8 cellular contexts compared by ENCODE assay signal in genomic region chr7:143416565-143417149, GRCh38. TPM values are rescaled to one million over a fixed set of nuclear protein-coding genes. Genes with fewer than 3 reads are reported as not detected.
DNase-seq lines count a peak whose midpoint lies in the region; TF ChIP-seq lines count a peak whose summit lies in the region.

No MANE protein-coding gene starts in this region.

- H3K9me3 ChIP-seq in BE2C (no peaks in the 10 kb centered on the region), Loucy (ENCODE audit: insufficient read depth, low read depth, low read length) (no peaks in the 10 kb centered on the region), SU-DHL-6 (ENCODE audit: insufficient read depth, low read length) (no peaks in the 10 kb centered on the region)

- no peak overlapping the region for H3K9ac ChIP-seq in Loucy (ENCODE audit: low read depth, low read length, poor library complexity, severe bottlenecking)
- H3K9ac ChIP-seq in SU-DHL-6 (ENCODE audit: low read length): no peak overlapping the region

- no peaks in the 10 kb centered on the region for H3K79me2 ChIP-seq in Loucy (ENCODE audit: insufficient read depth, low read length)
- no peaks in the 10 kb centered on the region for H3K79me2 ChIP-seq in SU-DHL-6 (ENCODE audit: insufficient read depth, low read length)

- in situ Hi-C loops in GM13977 (cut with MboI; ENCODE audit: low pct_unique_long_range_greater_than_20kb, low sequenced_read_pairs, unreplicated experiment): loop anchor here (25.0 kb wide), 1 partner anchor 179 kb away; no protein-coding TSS in a partner anchor

- H3F3A ChIP-seq in Loucy (ENCODE audit: low read depth) (no peaks in the 10 kb centered on the region), SU-DHL-6 (ENCODE audit: insufficient read depth) (no peaks in the 10 kb centered on the region)

- TF ChIP-seq CTCF in BE2C (IDR thresholded peaks at IDR 0.05; ENCODE audit: low read depth, low read length): peak; percentile 79
- peak; percentile 63 for TF ChIP-seq CTCF in GM13977 (IDR thresholded peaks at IDR 0.05; ENCODE audit: extremely low read depth, insufficient read depth, missing control alignments)
- TF ChIP-seq CTCF in Loucy (conservative IDR thresholded peaks at IDR 0.05; ENCODE audit: low read length): peak; percentile 92
- TF ChIP-seq CTCF in SU-DHL-6 (IDR thresholded peaks at IDR 0.05; ENCODE audit: insufficient read depth, low read length, poor library complexity, severe bottlenecking): peak; percentile 69
- TF ChIP-seq CTCF in fibroblast of villous mesenchyme (IDR thresholded peaks at IDR 0.05; ENCODE audit: insufficient read depth, low read depth, low read length): peak; percentile 74
- TF ChIP-seq CTCF in retinal pigment epithelial cell (conservative IDR thresholded peaks at IDR 0.05; ENCODE audit: low read depth, low read length): peak; percentile 77

- no peak for DNase-seq in BE2C
- peak; percentile 80 for DNase-seq in GM13977 (ENCODE audit: low spot score)
- peak; percentile 71 for DNase-seq in fibroblast of villous mesenchyme (ENCODE audit: low read depth)
- no peak for DNase-seq in retinal pigment epithelial cell (ENCODE audit: low read depth)
- DNase-seq in stimulated activated CD4-positive, alpha-beta T cell treated with anti-CD3 and anti-CD28 coated beads, Interleukin-1b, Interleukin-23, amount 100 ng/mL, for 48 hours: no peak
- DNase-seq in GOT3 (lab: John Stamatoyannopoulos, UW): no peak

- no peak overlapping the region for H3K27ac ChIP-seq in SU-DHL-6 (ENCODE audit: low read depth, low read length)

- H3K36me3 ChIP-seq in BE2C (no peaks in the 10 kb centered on the region), Loucy (ENCODE audit: insufficient read depth, low read length) (no peaks in the 10 kb centered on the region), SU-DHL-6 (ENCODE audit: low read length) (no peaks in the 10 kb centered on the region)

- H3K4me1 ChIP-seq in BE2C (no peaks in the 10 kb centered on the region), Loucy (ENCODE audit: insufficient read depth, low read length, poor library complexity, severe bottlenecking) (peaks cover 7% of the 10 kb centered on the region)

- no peaks in the 10 kb centered on the region for H4K20me1 ChIP-seq in Loucy (ENCODE audit: insufficient read depth, low read length, poor library complexity, severe bottlenecking)
- H4K20me1 ChIP-seq in SU-DHL-6 (ENCODE audit: low read depth, low read length): no peaks in the 10 kb centered on the region

- H2AFZ ChIP-seq in Loucy (ENCODE audit: low read length) (no peak overlapping the region), SU-DHL-6 (ENCODE audit: low read depth, low read length, severe bottlenecking) (no peak overlapping the region)

- no peaks in the 10 kb centered on the region for H3K9me2 ChIP-seq in Loucy (replicated peaks; ENCODE audit: low read depth, low read length)
- no peaks in the 10 kb centered on the region for H3K9me2 ChIP-seq in SU-DHL-6 (replicated peaks; ENCODE audit: insufficient read depth, low read length)

- no peak overlapping the region for H3K4me3 ChIP-seq in BE2C (ENCODE audit: low read depth, low read length)
- H3K4me3 ChIP-seq in Loucy (ENCODE audit: low read length, poor library complexity, severe bottlenecking): no peak overlapping the region
- no peak overlapping the region for H3K4me3 ChIP-seq in SU-DHL-6 (ENCODE audit: insufficient read depth, low read length, poor library complexity, severe bottlenecking)
- no peak overlapping the region for H3K4me3 ChIP-seq in fibroblast of villous mesenchyme (ENCODE audit: low read depth, low read length)
- H3K4me3 ChIP-seq in retinal pigment epithelial cell (ENCODE audit: low read length): no peak overlapping the region

- H3K27me3 ChIP-seq in BE2C: peaks cover 17% of the 10 kb centered on the region
- H3K27me3 ChIP-seq in Loucy (ENCODE audit: insufficient read depth, low read length, poor library complexity, severe bottlenecking): no peaks in the 10 kb centered on the region
- H3K27me3 ChIP-seq in SU-DHL-6 (ENCODE audit: low read length): no peaks in the 10 kb centered on the region

- H3K4me2 ChIP-seq in Loucy (ENCODE audit: low read depth, low read length, poor library complexity, severe bottlenecking) (no peak overlapping the region), SU-DHL-6 (ENCODE audit: low read depth, low read length, poor library complexity, severe bottlenecking) (no peak overlapping the region)

RNA-seq across cellular contexts. Expression of gene EPHA1, which starts 8.0 kb away (rescaled TPM):
- polyA plus RNA-seq in BE2C (2012; ENCODE audit: insufficient read depth, insufficient read length, low read depth): 3.2 TPM
- total RNA-seq in fibroblast of villous mesenchyme: 0.32 TPM in 1 of 2 replicates, not detected in the other

RNA-seq across cellular contexts. Expression of gene TAS2R60, which starts 26.6 kb away (rescaled TPM):
- not detected for polyA plus RNA-seq in BE2C (2012; ENCODE audit: insufficient read depth, insufficient read length, low read depth)
- total RNA-seq in fibroblast of villous mesenchyme: not detected in 2 replicates

RNA-seq across cellular contexts. Expression of gene ZYX, which starts 35.5 kb away (rescaled TPM):
- polyA plus RNA-seq in BE2C (2012; ENCODE audit: insufficient read depth, insufficient read length, low read depth): 96.7 TPM
- 71.7 and 96.3 TPM in 2 replicates for total RNA-seq in fibroblast of villous mesenchyme

RNA-seq across cellular contexts. Expression of gene FAM131B, which starts 54.1 kb away (rescaled TPM):
- not detected for polyA plus RNA-seq in BE2C (2012; ENCODE audit: insufficient read depth, insufficient read length, low read depth)
- 1.3 and 2.2 TPM in 2 replicates for total RNA-seq in fibroblast of villous mesenchyme

Comparison
In these comparisons a context has a peak if more than half of its experiments do, and no peak if none do; other contexts are left out.
1. DNase-seq: peak in GM13977 (single experiment) and fibroblast of villous mesenchyme (single experiment); none in BE2C (single experiment), retinal pigment epithelial cell (single experiment), stimulated activated CD4-positive, alpha-beta T cell treated with anti-CD3 and anti-CD28 coated beads, Interleukin-1b, Interleukin-23, amount 100 ng/mL, for 48 hours (single experiment) and GOT3 (single experiment).
2. Peak in every context shown above with its lines, with median percentiles within 50 percentile points of each other: CTCF ChIP-seq.